Comparison of ENCODE assay signal across 13 cellular contexts in genomic region chr9:16268037-16269010, GRCh38.
DNase-seq lines count a peak whose midpoint lies in the region; ATAC-seq and TF ChIP-seq lines count a peak whose summit lies in the region.
"Had no signal": no experiment of that assay in that cellular context is flagged by ENCODE, and none has a peak within 500 bp of the region (broad histone marks: within the 10 kb centered on the region; RNA-seq: fewer than 3 reads in every experiment).

No MANE protein-coding gene starts in this region.

- in situ Hi-C loops in transverse colon (cut with MboI; ENCODE audit: low pct_ligation_motif_present in 1 of 4, low pct_unique_long_range_greater_than_20kb in 1 of 4, low sequenced_read_pairs in 3 of 4), result loop anchor here in 1 of 4 donors (10.0 kb wide), 1 partner anchor 56 kb away; no protein-coding TSS in a partner anchor

- H3K4me3 ChIP-seq in cardiac fibroblast (replicated peaks in 1 of 2; ENCODE audit: low read depth in 2 of 2, low read length in 2 of 2) (no peak overlapping the region), muscle layer of duodenum (ENCODE audit: low read depth in 1 of 2, low read length in 2 of 2) (peak overlapping the region; percentile 16 to 54), transverse colon (peak overlapping the region in 1 of 4 donors; percentile 38)

- H3K27ac ChIP-seq in muscle layer of duodenum (ENCODE audit: low read length), result no peak overlapping the region
- peak overlapping the region in 3 of 4 donors; percentile 50 to 55 (median 54) for H3K27ac ChIP-seq in transverse colon
- H3K27ac ChIP-seq: spleen had no signal

- H3K27me3 ChIP-seq in muscle layer of duodenum (ENCODE audit: low read depth, low read length), result no peaks in the 10 kb centered on the region
- no peaks in the 10 kb centered on the region for H3K27me3 ChIP-seq in transverse colon

- no peak for TF ChIP-seq CTCF in cardiac fibroblast (IDR thresholded peaks at IDR 0.05; ENCODE audit: low read depth, low read length)
- TF ChIP-seq CTCF in transverse colon (IDR thresholded peaks at IDR 0.05), result no peak

- 69 to 84% methylated on average over 7 to 18 of the region's 18 CpGs for WGBS in transverse colon (ENCODE audit: low coverage in 1 of 2), 2 donors

- H3K4me1 ChIP-seq in muscle layer of duodenum (ENCODE audit: control insufficient read depth in 1 of 2, insufficient read depth in 2 of 2, low read length in 2 of 2), result no peaks in the 10 kb centered on the region
- peaks cover 0 to 15% (median 2%) of the 10 kb centered on the region in 4 donors for H3K4me1 ChIP-seq in transverse colon
- H3K4me1 ChIP-seq: spleen had no signal

- intact Hi-C loops in transverse colon (cut with DNase I; ENCODE audit: low total_unique reads), result no loop called here

- H3K9me3 ChIP-seq in muscle layer of duodenum (ENCODE audit: control insufficient read depth in 1 of 2, low read length in 2 of 2), result no peaks in the 10 kb centered on the region
- H3K9me3 ChIP-seq in transverse colon, result no peaks in the 10 kb centered on the region
- H3K9me3 ChIP-seq: heart left ventricle had no signal

- DNase-seq in NCI-H82 (lab: John Stamatoyannopoulos, UW) (peak; percentile 39), NCI-H82 treated with DMSO at 0.1 percent for 48 hours (lab: John Stamatoyannopoulos, UW; ENCODE audit: unreplicated experiment) (no peak), cardiac fibroblast (ENCODE audit: low read depth in 2 of 2) (peak; percentile 32 to 36), transverse colon (no peak), COLO668 (lab: John Stamatoyannopoulos, UW; ENCODE audit: unreplicated experiment) (no peak), NCI-H1105 treated with DMSO at 0.1 percent for 48 hours (lab: John Stamatoyannopoulos, UW) (no peak)
- DNase-seq: 8988T, heart left ventricle, NCI-H146, spleen had no signal

- TF ChIP-seq EP300 in transverse colon (IDR thresholded peaks at IDR 0.05; ENCODE audit: low read depth), result no peak

- no peaks in the 10 kb centered on the region for H3K36me3 ChIP-seq in muscle layer of duodenum (ENCODE audit: control insufficient read depth in 1 of 2, insufficient read depth in 2 of 2, low read length in 2 of 2)
- no peaks in the 10 kb centered on the region for H3K36me3 ChIP-seq in transverse colon
- H3K36me3 ChIP-seq: heart left ventricle, spleen had no signal

- ATAC-seq in GM21825 (IDR thresholded peaks at IDR 0.05; ENCODE audit: unreplicated experiment), result no peak
- ATAC-seq: activated naive CD4-positive, alpha-beta T cell treated with anti-CD3 and anti-CD28 coated beads, Interleukin-2, amount 50 U/mL, for 72 hours had no signal

- no peak for TF ChIP-seq POLR2A in transverse colon (IDR thresholded peaks at IDR 0.05)

Comparison
In these comparisons a context has a peak if more than half of its experiments do, and no peak if none do; other contexts are left out.
1. DNase-seq: peak in NCI-H82 (single experiment) and cardiac fibroblast (2 of 2); none in NCI-H82 treated with DMSO at 0.1 percent for 48 hours (single experiment), transverse colon (single experiment), COLO668 (single experiment) and NCI-H1105 treated with DMSO at 0.1 percent for 48 hours (single experiment).
2. H3K4me3 ChIP-seq: peak in muscle layer of duodenum (2 of 2); none in cardiac fibroblast (0 of 2).